ENCODE assay signal across 28 cellular contexts in genomic region chr6:24614648-24615047, GRCh38. TPM values are rescaled to one million over a fixed set of nuclear protein-coding genes. Genes with fewer than 3 reads are reported as not detected.
"Had no signal": no experiment of that assay in that cellular context is flagged by ENCODE, and none has a peak within 500 bp of the region (broad histone marks: within the 10 kb centered on the region; RNA-seq: fewer than 3 reads in every experiment).

No MANE protein-coding gene starts in this region.

- H3K4me3 Mint-ChIP-seq: activated CD4-positive, alpha-beta memory T cell treated with anti-CD3 and anti-CD28 coated beads for 36 hours; activated CD4-positive, alpha-beta T cell treated with anti-CD3 and anti-CD28 coated beads, Interleukin-2, amount 10 ng/mL, durations not matched to agents 24 days and 14 days; activated naive CD4-positive, alpha-beta T cell treated with anti-CD3 and anti-CD28 coated beads, Interleukin-2, amount 10 ng/mL, durations not matched to agents 7 days and 5 days; activated naive CD8-positive, alpha-beta T cell treated with anti-CD3 and anti-CD28 coated beads, Interleukin-2, amount 10 ng/mL, durations not matched to agents 7 days and 5 days; activated T-cell treated with anti-CD3 and anti-CD28 coated beads, Interleukin-2, amount 50 U/mL, for 24 hours; immature natural killer cell; mesothelial cell of epicardium; naive B cell; nephron progenitor cell had no signal

- DNase-seq: activated CD4-positive, alpha-beta memory T cell treated with anti-CD3 and anti-CD28 coated beads for 36 hours; activated CD4-positive, alpha-beta T cell treated with anti-CD3 and anti-CD28 coated beads, Interleukin-2, amount 10 ng/mL, durations not matched to agents 24 days and 14 days; activated CD4-positive, CD25-positive, alpha-beta regulatory T cell treated with anti-CD3 and anti-CD28 coated beads, Interleukin-2, amount 50 U/mL, for 72 hours; activated CD8-positive, alpha-beta memory T cell treated with anti-CD3 and anti-CD28 coated beads, Interleukin-2, amount 50 U/mL, for 4 hours; activated gamma-delta T cell; activated naive CD4-positive, alpha-beta T cell treated with anti-CD3 and anti-CD28 coated beads, Interleukin-2, amount 10 ng/mL, durations not matched to agents 7 days and 5 days; activated naive CD8-positive, alpha-beta T cell treated with anti-CD3 and anti-CD28 coated beads, Interleukin-2, amount 10 ng/mL, durations not matched to agents 7 days and 5 days; activated T-cell treated with anti-CD3 and anti-CD28 coated beads, Interleukin-2, amount 50 U/mL, for 24 hours; brain microvascular endothelial cell; effector memory CD4-positive, alpha-beta T cell; erythroblast; gastrocnemius medialis; heart left ventricle; immature natural killer cell; kidney; left colon; mammary epithelial cell; naive B cell; nephron progenitor cell; psoas muscle; stimulated activated CD4-positive, alpha-beta T cell treated with anti-CD3 and anti-CD28 coated beads, Interleukin-15, amount 100 ng/mL, for 24 hours; stimulated activated CD4-positive, alpha-beta T cell treated with anti-CD3 and anti-CD28 coated beads, Interleukin-2, amount 100 ng/mL, for 24 hours; stimulated activated naive CD4-positive, alpha-beta T cell; T1000; tibial artery; upper lobe of right lung; WERI-Rb-1 had no signal

- H3K27ac Mint-ChIP-seq: activated CD4-positive, alpha-beta memory T cell treated with anti-CD3 and anti-CD28 coated beads for 36 hours; activated CD4-positive, alpha-beta T cell treated with anti-CD3 and anti-CD28 coated beads, Interleukin-2, amount 10 ng/mL, durations not matched to agents 24 days and 14 days; activated naive CD4-positive, alpha-beta T cell treated with anti-CD3 and anti-CD28 coated beads, Interleukin-2, amount 10 ng/mL, durations not matched to agents 7 days and 5 days; activated naive CD8-positive, alpha-beta T cell treated with anti-CD3 and anti-CD28 coated beads, Interleukin-2, amount 10 ng/mL, durations not matched to agents 7 days and 5 days; activated T-cell treated with anti-CD3 and anti-CD28 coated beads, Interleukin-2, amount 50 U/mL, for 24 hours; immature natural killer cell; mesothelial cell of epicardium; naive B cell; nephron progenitor cell had no signal

- H3K9me3 Mint-ChIP-seq: activated CD4-positive, alpha-beta memory T cell treated with anti-CD3 and anti-CD28 coated beads for 36 hours; activated CD4-positive, alpha-beta T cell treated with anti-CD3 and anti-CD28 coated beads, Interleukin-2, amount 10 ng/mL, durations not matched to agents 24 days and 14 days; activated naive CD4-positive, alpha-beta T cell treated with anti-CD3 and anti-CD28 coated beads, Interleukin-2, amount 10 ng/mL, durations not matched to agents 7 days and 5 days; activated naive CD8-positive, alpha-beta T cell treated with anti-CD3 and anti-CD28 coated beads, Interleukin-2, amount 10 ng/mL, durations not matched to agents 7 days and 5 days; activated T-cell treated with anti-CD3 and anti-CD28 coated beads, Interleukin-2, amount 50 U/mL, for 24 hours; immature natural killer cell; mesothelial cell of epicardium; naive B cell had no signal

- ATAC-seq: gastrocnemius medialis, heart left ventricle, left colon, psoas muscle, upper lobe of right lung had no signal

- H3K4me1 Mint-ChIP-seq: activated CD4-positive, alpha-beta T cell treated with anti-CD3 and anti-CD28 coated beads, Interleukin-2, amount 10 ng/mL, durations not matched to agents 24 days and 14 days; activated naive CD4-positive, alpha-beta T cell treated with anti-CD3 and anti-CD28 coated beads, Interleukin-2, amount 10 ng/mL, durations not matched to agents 7 days and 5 days; activated naive CD8-positive, alpha-beta T cell treated with anti-CD3 and anti-CD28 coated beads, Interleukin-2, amount 10 ng/mL, durations not matched to agents 7 days and 5 days; immature natural killer cell; mesothelial cell of epicardium; naive B cell; nephron progenitor cell had no signal

- H3K36me3 Mint-ChIP-seq: activated CD4-positive, alpha-beta memory T cell treated with anti-CD3 and anti-CD28 coated beads for 36 hours; activated naive CD4-positive, alpha-beta T cell treated with anti-CD3 and anti-CD28 coated beads, Interleukin-2, amount 10 ng/mL, durations not matched to agents 7 days and 5 days; activated naive CD8-positive, alpha-beta T cell treated with anti-CD3 and anti-CD28 coated beads, Interleukin-2, amount 10 ng/mL, durations not matched to agents 7 days and 5 days; immature natural killer cell; mesothelial cell of epicardium; naive B cell had no signal

RNA-seq across cellular contexts. Expression of gene KIAA0319, which starts 31.3 kb away (rescaled TPM):
- polyA plus RNA-seq: heart left ventricle, immature natural killer cell had no signal
